ENCODE assay signal across 29 cellular contexts in the genomic region with DNA sequence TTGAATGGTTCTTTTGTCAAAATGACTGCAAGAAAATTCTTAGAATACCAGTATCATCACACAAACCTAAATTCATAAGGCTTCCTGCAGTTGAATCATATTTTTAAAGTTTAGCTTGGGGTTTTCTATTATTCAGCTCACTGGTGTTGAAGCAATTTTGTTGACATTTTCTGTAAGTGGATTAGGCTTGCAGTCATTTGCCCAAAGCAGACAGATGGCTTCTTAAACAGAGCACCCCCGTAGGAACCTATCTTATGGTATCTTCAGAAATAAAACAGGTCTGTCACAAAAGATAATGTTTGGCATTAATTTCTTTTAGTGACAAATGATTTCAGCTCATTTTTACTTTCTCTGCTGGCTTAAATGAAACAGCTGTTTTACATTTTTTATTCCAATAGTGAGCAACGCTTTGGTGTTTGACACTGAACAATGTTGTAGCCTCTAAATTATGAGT.
DNase-seq lines count a peak whose midpoint lies in the region; ATAC-seq and TF ChIP-seq lines count a peak whose summit lies in the region.
"Had no signal": no experiment of that assay in that cellular context is flagged by ENCODE, and none has a peak within 500 bp of the region (broad histone marks: within the 10 kb centered on the region; RNA-seq: fewer than 3 reads in every experiment).

No MANE protein-coding gene starts in this region.

- H3K27me3 Mint-ChIP-seq in activated T-helper 1 cell treated with anti-CD3 and anti-CD28 coated beads, Interleukin-12 subunit alpha, Interleukin-12 subunit beta, Interleukin-2, Interleukin-4 antibody, amounts not matched to agents 30 ng/mL and 10 ng/mL and 1 ng/mL, durations not matched to agents 14 hours and 24 hours and 36 hours (ENCODE audit: insufficient read depth): peaks cover 5% of the 10 kb centered on the region
- H3K27me3 Mint-ChIP-seq: activated naive CD4-positive, alpha-beta T cell treated with anti-CD3 and anti-CD28 coated beads, Interleukin-2, amount 10 ng/mL, durations not matched to agents 7 days and 5 days; effector memory CD8-positive, alpha-beta T cell; stimulated activated naive CD8-positive, alpha-beta T cell treated with anti-CD3 and anti-CD28 coated beads, Interleukin-15, Interleukin-2, amounts not matched to agents 100 ng/mL and 50 ng/mL, for 24 hours had no signal

- H3K4me3 ChIP-seq in AG10803 (ENCODE audit: low read length): no peak overlapping the region
- H3K4me3 ChIP-seq: BLaER1 treated with 17β-estradiol and CSF1 and Interleukin-3, amounts not matched to agents 10 nM and 100 nM; K562; upper lobe of right lung had no signal

- no peak overlapping the region for H3K27ac Mint-ChIP-seq in activated T-helper 1 cell treated with anti-CD3 and anti-CD28 coated beads, Interleukin-12 subunit alpha, Interleukin-12 subunit beta, Interleukin-2, Interleukin-4 antibody, amounts not matched to agents 30 ng/mL and 10 ng/mL and 1 ng/mL, durations not matched to agents 14 hours and 24 hours and 36 hours
- H3K27ac Mint-ChIP-seq: activated naive CD4-positive, alpha-beta T cell treated with anti-CD3 and anti-CD28 coated beads, Interleukin-2, amount 10 ng/mL, durations not matched to agents 7 days and 5 days; activated T-cell treated with anti-CD3 and anti-CD28 coated beads, Interleukin-2, amount 50 U/mL, for 72 hours; effector memory CD8-positive, alpha-beta T cell; H9; naive B cell; stimulated activated naive CD8-positive, alpha-beta T cell treated with anti-CD3 and anti-CD28 coated beads, Interleukin-15, Interleukin-2, amounts not matched to agents 100 ng/mL and 50 ng/mL, for 24 hours had no signal

- H3K4me3 Mint-ChIP-seq in activated T-helper 1 cell treated with anti-CD3 and anti-CD28 coated beads, Interleukin-12 subunit alpha, Interleukin-12 subunit beta, Interleukin-2, Interleukin-4 antibody, amounts not matched to agents 30 ng/mL and 10 ng/mL and 1 ng/mL, durations not matched to agents 14 hours and 24 hours and 36 hours: no peak overlapping the region
- H3K4me3 Mint-ChIP-seq: activated naive CD4-positive, alpha-beta T cell treated with anti-CD3 and anti-CD28 coated beads, Interleukin-2, amount 10 ng/mL, durations not matched to agents 7 days and 5 days; activated T-cell treated with anti-CD3 and anti-CD28 coated beads, Interleukin-2, amount 50 U/mL, for 72 hours; effector memory CD8-positive, alpha-beta T cell; H9; naive B cell; stimulated activated naive CD8-positive, alpha-beta T cell treated with anti-CD3 and anti-CD28 coated beads, Interleukin-15, Interleukin-2, amounts not matched to agents 100 ng/mL and 50 ng/mL, for 24 hours had no signal

- ATAC-seq in GM18511 (IDR thresholded peaks at IDR 0.05; ENCODE audit: unreplicated experiment): no peak
- ATAC-seq: activated T-cell treated with anti-CD3 and anti-CD28 coated beads, Interleukin-2, amount 50 U/mL, for 72 hours; effector memory CD8-positive, alpha-beta T cell; esophagus mucosa; K562; upper lobe of right lung had no signal

- no peak for TF ChIP-seq CTCF in AG10803 (conservative IDR thresholded peaks at IDR 0.05; ENCODE audit: low read length)

- H3K4me1 Mint-ChIP-seq in activated T-helper 1 cell treated with anti-CD3 and anti-CD28 coated beads, Interleukin-12 subunit alpha, Interleukin-12 subunit beta, Interleukin-2, Interleukin-4 antibody, amounts not matched to agents 30 ng/mL and 10 ng/mL and 1 ng/mL, durations not matched to agents 14 hours and 24 hours and 36 hours (ENCODE audit: low read depth): no peaks in the 10 kb centered on the region
- H3K4me1 Mint-ChIP-seq: activated naive CD4-positive, alpha-beta T cell treated with anti-CD3 and anti-CD28 coated beads, Interleukin-2, amount 10 ng/mL, durations not matched to agents 7 days and 5 days; H9; naive B cell had no signal

- DNase-seq in AG10803 (ENCODE audit: low read depth) (peak; percentile 69), NCI-H524 treated with DMSO at 0.1 percent for 48 hours (lab: John Stamatoyannopoulos, UW) (peak; percentile 26), cerebellar cortex (ENCODE audit: low spot score) (peak; percentile 17), medulla oblongata (ENCODE audit: extremely low spot score) (peak; percentile 35), SIG-M5 (lab: John Stamatoyannopoulos, UW) (no peak), NCI-H526 treated with DMSO at 0.1 percent for 48 hours (lab: John Stamatoyannopoulos, UW) (no peak)
- no peak for DNase-seq in activated T-helper 1 cell treated with anti-CD3 and anti-CD28 coated beads, Interleukin-12 subunit alpha, Interleukin-12 subunit beta, Interleukin-2, Interleukin-4 antibody, amounts not matched to agents 30 ng/mL and 10 ng/mL and 1 ng/mL, durations not matched to agents 14 hours and 24 hours and 36 hours (ENCODE audit: low spot score)
- DNase-seq: activated naive CD4-positive, alpha-beta T cell treated with anti-CD3 and anti-CD28 coated beads, Interleukin-2, amount 10 ng/mL, durations not matched to agents 7 days and 5 days; activated T-cell treated with anti-CD3 and anti-CD28 coated beads, Interleukin-2, amount 50 U/mL, for 72 hours; aorta; cerebellar nuclear complex; effector memory CD8-positive, alpha-beta T cell; H9; kidney glomerular epithelial cell; mammary epithelial cell; naive B cell; NCI-H1436; NCI-H2171 treated with DMSO at 0.1 percent for 48 hours; NCI-H774; occipital lobe; OCI-M1; SHP77; T-helper 1 cell; upper lobe of right lung had no signal

- no peaks in the 10 kb centered on the region for H3K9me3 Mint-ChIP-seq in activated T-helper 1 cell treated with anti-CD3 and anti-CD28 coated beads, Interleukin-12 subunit alpha, Interleukin-12 subunit beta, Interleukin-2, Interleukin-4 antibody, amounts not matched to agents 30 ng/mL and 10 ng/mL and 1 ng/mL, durations not matched to agents 14 hours and 24 hours and 36 hours
- H3K9me3 Mint-ChIP-seq: activated T-cell treated with anti-CD3 and anti-CD28 coated beads, Interleukin-2, amount 50 U/mL, for 72 hours; effector memory CD8-positive, alpha-beta T cell; H9; stimulated activated naive CD8-positive, alpha-beta T cell treated with anti-CD3 and anti-CD28 coated beads, Interleukin-15, Interleukin-2, amounts not matched to agents 100 ng/mL and 50 ng/mL, for 24 hours had no signal

- H3K36me3 Mint-ChIP-seq in activated T-helper 1 cell treated with anti-CD3 and anti-CD28 coated beads, Interleukin-12 subunit alpha, Interleukin-12 subunit beta, Interleukin-2, Interleukin-4 antibody, amounts not matched to agents 30 ng/mL and 10 ng/mL and 1 ng/mL, durations not matched to agents 14 hours and 24 hours and 36 hours (ENCODE audit: low read depth): no peaks in the 10 kb centered on the region
- H3K36me3 Mint-ChIP-seq: activated naive CD4-positive, alpha-beta T cell treated with anti-CD3 and anti-CD28 coated beads, Interleukin-2, amount 10 ng/mL, durations not matched to agents 7 days and 5 days; naive B cell had no signal

- intact Hi-C loops in activated T-helper 1 cell treated with anti-CD3 and anti-CD28 coated beads, Interleukin-12 subunit alpha, Interleukin-12 subunit beta, Interleukin-2, Interleukin-4 antibody, amounts not matched to agents 30 ng/mL and 10 ng/mL and 1 ng/mL, durations not matched to agents 14 hours and 24 hours and 36 hours (cut with micrococcal nuclease): no loop called here

Comparison
In these comparisons a context has a peak if more than half of its experiments do, and no peak if none do; other contexts are left out.
1. DNase-seq: peak in AG10803 (single experiment), NCI-H524 treated with DMSO at 0.1 percent for 48 hours (single experiment), cerebellar cortex (single experiment) and medulla oblongata (single experiment); none in activated T-helper 1 cell treated with anti-CD3 and anti-CD28 coated beads, Interleukin-12 subunit alpha, Interleukin-12 subunit beta, Interleukin-2, Interleukin-4 antibody, amounts not matched to agents 30 ng/mL and 10 ng/mL and 1 ng/mL, durations not matched to agents 14 hours and 24 hours and 36 hours (single experiment), SIG-M5 (single experiment) and NCI-H526 treated with DMSO at 0.1 percent for 48 hours (single experiment).